In genomic region chr12:7113389-7113871, GRCh38 we compare ENCODE assay signal across 7 cellular contexts. TPM values are rescaled to one million over a fixed set of nuclear protein-coding genes. Genes with fewer than 3 reads are reported as not detected.
DNase-seq lines count a peak whose midpoint lies in the region; ATAC-seq and TF ChIP-seq lines count a peak whose summit lies in the region.

No MANE protein-coding gene starts in this region.

- DNase-seq in Daoy (ENCODE audit: low read depth) (peak; percentile 35), T-cell (peak in 20 of 34 experiments; percentile 11 to 49 (median 30)), choroid plexus epithelial cell (ENCODE audit: low read depth) (peak; percentile 64), mesenchymal stem cell (peak; percentile 48), aorta (peak in 1 of 2 donors; percentile 38), T1000 (lab: John Stamatoyannopoulos, UW) (no peak)

- no peak overlapping the region for H3K18ac ChIP-seq in mesenchymal stem cell (ENCODE audit: low read depth in 1 of 2, low read length in 2 of 2)

- no peak overlapping the region for H2BK15ac ChIP-seq in mesenchymal stem cell (ENCODE audit: low read depth, poor library complexity, severe bottlenecking)

- H3K27me3 ChIP-seq in mesenchymal stem cell (ENCODE audit: control insufficient read depth in 1 of 2, insufficient read depth in 1 of 2, low read length in 2 of 2) (no peaks in the 10 kb centered on the region), aorta (ENCODE audit: control insufficient read depth in 1 of 2, insufficient read depth in 2 of 2, low read length in 1 of 2) (no peaks in the 10 kb centered on the region)

- no peak overlapping the region for H2BK5ac ChIP-seq in mesenchymal stem cell (ENCODE audit: low read depth, low read length, poor library complexity, severe bottlenecking)

- H3K27ac Mint-ChIP-seq in T-cell = peak overlapping the region in 1 of 2 donors; percentile 28

- H3K4ac ChIP-seq in mesenchymal stem cell (ENCODE audit: low read depth in 1 of 2, low read length in 2 of 2) = no peak overlapping the region

- H3K9ac ChIP-seq in mesenchymal stem cell (ENCODE audit: low read length) = peak overlapping the region; percentile 75

- H3K36me3 Mint-ChIP-seq in T-cell = peaks cover 31% of the 10 kb centered on the region

- H2AK5ac ChIP-seq in mesenchymal stem cell (ENCODE audit: low read length, severe bottlenecking) = no peak overlapping the region

- intact Hi-C loops in aorta (cut with DNase I) = loop anchor here in 1 of 2 donors (5.0 kb wide), 1 partner anchor 166 kb away; no protein-coding TSS in a partner anchor

- H3K14ac ChIP-seq in mesenchymal stem cell (ENCODE audit: low read length in 2 of 2) = no peak overlapping the region

- TF ChIP-seq RAD21 in Ishikawa (IDR thresholded peaks at IDR 0.05; ENCODE audit: low read depth) = peak; percentile 79

- POLR2A ChIA-PET in T-cell (lab: Charles Lee) = interaction anchor here in 1 of 2 donors (0.8 kb wide), 1 partner anchor 390 kb away, joined by 3 read pairs; no protein-coding TSS in a partner anchor

- H3K9me3 ChIP-seq in mesenchymal stem cell (ENCODE audit: control insufficient read depth, low read length) (no peaks in the 10 kb centered on the region), aorta (ENCODE audit: control insufficient read depth, low read length) (no peaks in the 10 kb centered on the region)

- H3K36me3 ChIP-seq in mesenchymal stem cell (ENCODE audit: control insufficient read depth in 1 of 2, insufficient read depth in 2 of 2, low read depth in 1 of 2, low read length in 2 of 2) (peaks cover 36 to 45% of the 10 kb centered on the region in 2 experiments), aorta (ENCODE audit: control insufficient read depth in 1 of 2, insufficient read depth in 2 of 2, low read length in 1 of 2) (peaks cover 0 to 4% of the 10 kb centered on the region in 2 donors)

- H3K27me3 Mint-ChIP-seq in T-cell = no peaks in the 10 kb centered on the region

- H3K27ac ChIP-seq in mesenchymal stem cell (ENCODE audit: low read length, poor library complexity, severe bottlenecking) (no peak overlapping the region), aorta (ENCODE audit: low read depth in 1 of 2, low read length in 2 of 2) (no peak overlapping the region)

- no peak overlapping the region for H3K23ac ChIP-seq in mesenchymal stem cell (ENCODE audit: low read length in 2 of 2)

- no peaks in the 10 kb centered on the region for H3K9me3 Mint-ChIP-seq in T-cell

- H3K4me2 ChIP-seq in mesenchymal stem cell (ENCODE audit: low read length, poor library complexity, severe bottlenecking) = no peak overlapping the region

- no peak overlapping the region for H3K4me3 Mint-ChIP-seq in T-cell

- H2BK120ac ChIP-seq in mesenchymal stem cell (ENCODE audit: low read depth, low read length) = no peak overlapping the region

- H4K91ac ChIP-seq in mesenchymal stem cell (ENCODE audit: low read length) = peak overlapping the region; percentile 18

- H4K8ac ChIP-seq in mesenchymal stem cell (ENCODE audit: low read length) = peak overlapping the region; percentile 35

- ATAC-seq in T-cell (replicated peaks in 1 of 4) (peak; percentile 8 to 33 (median 24)), aorta (ENCODE audit: low FRiP score) (peak; percentile 48)

- H3K4me1 ChIP-seq in mesenchymal stem cell (ENCODE audit: control insufficient read depth, insufficient read depth, low read depth, low read length) = peaks cover 5% of the 10 kb centered on the region
- no peaks in the 10 kb centered on the region for H3K4me1 ChIP-seq in aorta (ENCODE audit: control insufficient read depth in 1 of 2, insufficient read depth in 2 of 2, low read length in 2 of 2)

- H3K79me1 ChIP-seq in mesenchymal stem cell (replicated peaks; ENCODE audit: low read length, poor library complexity, severe bottlenecking) = peaks cover 7% of the 10 kb centered on the region

- H2AFZ ChIP-seq in mesenchymal stem cell (ENCODE audit: low read depth, low read length) = no peak overlapping the region

- peaks cover 14 to 16% (median 15%) of the 10 kb centered on the region in 3 donors for H3K4me1 Mint-ChIP-seq in T-cell

- H3K4me3 ChIP-seq in choroid plexus epithelial cell (ENCODE audit: low read depth, low read length) = no peak overlapping the region
- H3K4me3 ChIP-seq in mesenchymal stem cell (ENCODE audit: insufficient read depth in 1 of 2, low read depth in 1 of 2, low read length in 2 of 2) = no peak overlapping the region
- no peak overlapping the region for H3K4me3 ChIP-seq in aorta (ENCODE audit: low read length in 2 of 2)

- peak overlapping the region in 1 of 2 experiments; percentile 79 for H2BK12ac ChIP-seq in mesenchymal stem cell (ENCODE audit: low read length in 2 of 2)

- peak; percentile 83 for TF ChIP-seq CTCF in choroid plexus epithelial cell (conservative IDR thresholded peaks at IDR 0.05; ENCODE audit: low read depth, low read length)

- CTCF ChIA-PET in T-cell (lab: Charles Lee) = interaction anchor here (0.5 to 4.1 kb wide), 11 partner anchors 18 to 816 kb away, joined by 3 to 23 read pairs (median 3); partner anchors contain the start of gene SPSB2 (in 2 of the 2)

- no peak for TF ChIP-seq EP300 in Ishikawa (IDR thresholded peaks at IDR 0.05; ENCODE audit: borderline replicate concordance)

- 44% methylated on average over 4 of the region's 5 CpGs for WGBS in mesenchymal stem cell
- 41 to 47% methylated on average over 5 of the region's 5 CpGs for WGBS in aorta, 2 donors

TF ChIP-seq in Ishikawa, 13 proteins besides CTCF, POLR2A, EP300 and RAD21 (continues in another document):
- no peak for TF ChIP-seq REST (IDR thresholded peaks at IDR 0.05; ENCODE audit: low read depth)
- no peak for TF ChIP-seq FOXM1 (IDR thresholded peaks at IDR 0.05; ENCODE audit: borderline replicate concordance, low read depth)
- TF ChIP-seq EGR1 (IDR thresholded peaks at IDR 0.05) = no peak
- no peak for TF ChIP-seq TAF1 (IDR thresholded peaks at IDR 0.05; ENCODE audit: low read depth)
- TF ChIP-seq TCF12 (IDR thresholded peaks at IDR 0.05; ENCODE audit: low read depth) = no peak
- no peak for TF ChIP-seq MAX (IDR thresholded peaks at IDR 0.05)
- TF ChIP-seq YY1 (IDR thresholded peaks at IDR 0.05; ENCODE audit: low read depth) = no peak

RNA-seq across cellular contexts. Expression of gene C1RL, which starts 4.4 kb away (rescaled TPM):
- 3.1 and 13.3 TPM in 2 replicates for total RNA-seq in Daoy (2014; rRNA removed; shearing (Covaris generic))
- total RNA-seq in T-cell (10 to 100 TPM; 18.1 to 36.6 (median 30.8) TPM), aorta (100 to 1,000 TPM in 1 of 2 donors, 10 to 100 TPM in 1; 82.0 to 139 TPM)
- polyA plus RNA-seq in mesenchymal stem cell (2013, experiment 1 of 2) = 18.5 TPM
- polyA plus RNA-seq in mesenchymal stem cell (2013, experiment 2 of 2) = 18.8 TPM
- 10 to 100 TPM; 14.5 to 85.1 TPM for polyA plus RNA-seq in aorta

RNA-seq across cellular contexts. Expression of gene RBP5, which starts 15.3 kb away (rescaled TPM):
- total RNA-seq in Daoy (2014; rRNA removed; shearing (Covaris generic)) = 0.46 TPM in 1 of 2 replicates, not detected in the other
- total RNA-seq in T-cell (under 1 TPM in 3 of 5 donors, not detected in 2; 0.26 to 0.70 (median 0.59) TPM), aorta (10 to 100 TPM in 1 of 2 donors, 1 to 10 TPM in 1; 6.3 to 13.4 TPM)
- polyA plus RNA-seq in mesenchymal stem cell (2013, experiment 1 of 2) = not detected
- polyA plus RNA-seq in mesenchymal stem cell (2013, experiment 2 of 2) = not detected
- 1 to 10 TPM in 1 of 2 donors, not detected in 1; 1.1 TPM for polyA plus RNA-seq in aorta

RNA-seq across cellular contexts. Expression of gene CLSTN3, which starts 16.7 kb away (rescaled TPM):
- 3.7 and 10.6 TPM in 2 replicates for total RNA-seq in Daoy (2014; rRNA removed; shearing (Covaris generic))
- total RNA-seq in T-cell (10 to 100 TPM; 29.0 to 50.0 (median 41.5) TPM), aorta (10 to 100 TPM; 34.2 to 77.2 TPM)
- polyA plus RNA-seq in mesenchymal stem cell (2013, experiment 1 of 2) = 16.7 TPM
- polyA plus RNA-seq in mesenchymal stem cell (2013, experiment 2 of 2) = 12.7 TPM
- 10 to 100 TPM; 12.4 to 15.4 TPM for polyA plus RNA-seq in aorta

RNA-seq across cellular contexts. Expression of gene C1R, which starts 21.2 kb away (rescaled TPM):
- 2.3 and 2.9 TPM in 2 replicates for total RNA-seq in Daoy (2014; rRNA removed; shearing (Covaris generic))
- total RNA-seq in T-cell (1 to 10 TPM; 2.2 to 5.9 (median 3.6) TPM), aorta (1,000 to 10,000 TPM in 1 of 2 donors, 100 to 1,000 TPM in 1; 769 to 1,570 TPM)
- polyA plus RNA-seq in mesenchymal stem cell (2013, experiment 1 of 2) = 79.1 TPM
- polyA plus RNA-seq in mesenchymal stem cell (2013, experiment 2 of 2) = 79.5 TPM
- 1,000 to 10,000 TPM in 1 of 2 donors, 100 to 1,000 TPM in 1; 148 to 1,159 TPM for polyA plus RNA-seq in aorta

RNA-seq across cellular contexts. Expression of gene C1S, which starts 52.9 kb away (rescaled TPM):
- total RNA-seq in Daoy (2014; rRNA removed; shearing (Covaris generic)) = 5.5 and 5.7 TPM in 2 replicates
- total RNA-seq in T-cell (1 to 10 TPM; 1.5 to 5.0 (median 4.5) TPM), aorta (1,000 to 10,000 TPM in 1 of 2 donors, 100 to 1,000 TPM in 1; 490 to 1,087 TPM)
- 92.4 TPM for polyA plus RNA-seq in mesenchymal stem cell (2013, experiment 1 of 2)
- 91.8 TPM for polyA plus RNA-seq in mesenchymal stem cell (2013, experiment 2 of 2)
- 100 to 1,000 TPM; 141 to 687 TPM for polyA plus RNA-seq in aorta
